Comparison of ENCODE assay signal across 8 cellular contexts in genomic region chr1:35539073-35539823, GRCh38. TPM values are rescaled to one million over a fixed set of nuclear protein-coding genes. Genes with fewer than 3 reads are reported as not detected.
DNase-seq lines count a peak whose midpoint lies in the region; ATAC-seq and TF ChIP-seq lines count a peak whose summit lies in the region.

No MANE protein-coding gene starts in this region.

- H3K27me3 Mint-ChIP-seq in activated T-cell treated with anti-CD3 and anti-CD28 coated beads, Interleukin-2, amount 50 U/mL, for 4 hours (ENCODE audit: low read depth): no peaks in the 10 kb centered on the region
- H3K27me3 Mint-ChIP-seq in chondrocyte (ENCODE audit: low read depth): no peaks in the 10 kb centered on the region

- H3K4me1 Mint-ChIP-seq in activated T-cell treated with anti-CD3 and anti-CD28 coated beads, Interleukin-2, amount 50 U/mL, for 4 hours (ENCODE audit: low read depth): peaks cover 87% of the 10 kb centered on the region
- H3K4me1 Mint-ChIP-seq in chondrocyte (ENCODE audit: low read depth): peaks cover 75% of the 10 kb centered on the region

- DNase-seq in activated T-cell treated with anti-CD3 and anti-CD28 coated beads, Interleukin-2, amount 50 U/mL, for 4 hours: no peak
- DNase-seq in activated T-cell treated with anti-CD3 and anti-CD28 coated beads, Interleukin-2, amount 50 U/mL, for 1 hour: no peak
- peak; percentile 96 for DNase-seq in NCI-H69 (lab: John Stamatoyannopoulos, UW)
- DNase-seq in chondrocyte (ENCODE audit: low spot score): no peak
- DNase-seq in omental fat pad (ENCODE audit: low spot score): no peak
- no peak for DNase-seq in pons (ENCODE audit: low spot score)
- no peak for DNase-seq in SHP77 (lab: John Stamatoyannopoulos, UW)

- H3K36me3 Mint-ChIP-seq in activated T-cell treated with anti-CD3 and anti-CD28 coated beads, Interleukin-2, amount 50 U/mL, for 4 hours (ENCODE audit: insufficient read depth): peaks cover 11% of the 10 kb centered on the region
- no peaks in the 10 kb centered on the region for H3K36me3 Mint-ChIP-seq in chondrocyte (ENCODE audit: low read depth)

- H3K9me3 Mint-ChIP-seq in activated T-cell treated with anti-CD3 and anti-CD28 coated beads, Interleukin-2, amount 50 U/mL, for 4 hours: no peaks in the 10 kb centered on the region
- H3K9me3 Mint-ChIP-seq in chondrocyte (ENCODE audit: low read depth): no peaks in the 10 kb centered on the region

- TF ChIP-seq CTCF in chondrocyte (IDR thresholded peaks at IDR 0.05) (no peak), omental fat pad (IDR thresholded peaks at IDR 0.05) (no peak)

- ATAC-seq in activated T-cell treated with anti-CD3 and anti-CD28 coated beads, Interleukin-2, amount 50 U/mL, for 4 hours: peak; percentile 29 to 40
- ATAC-seq in omental fat pad (ENCODE audit: low FRiP score) (peak; percentile 60), HG03175 (IDR thresholded peaks at IDR 0.05; ENCODE audit: unreplicated experiment) (no peak)

- H3K27ac Mint-ChIP-seq in chondrocyte (ENCODE audit: unreplicated experiment): peak overlapping the region; percentile 89

- H3K4me3 Mint-ChIP-seq in activated T-cell treated with anti-CD3 and anti-CD28 coated beads, Interleukin-2, amount 50 U/mL, for 4 hours: peak overlapping the region; percentile 68
- peak overlapping the region; percentile 28 for H3K4me3 Mint-ChIP-seq in chondrocyte (ENCODE audit: unreplicated experiment)

RNA-seq across cellular contexts. Expression of gene KIAA0319L, which starts 18.0 kb away (rescaled TPM):
- 10 to 100 TPM; 16.4 to 19.2 (median 17.4) TPM for total RNA-seq in activated T-cell treated with anti-CD3 and anti-CD28 coated beads, Interleukin-2, amount 50 U/mL, for 4 hours
- total RNA-seq in chondrocyte (26.9 to 40.8 TPM (median 28.7 TPM) in 3 replicates), omental fat pad (10 to 100 TPM; 38.1 to 99.9 (median 44.2) TPM)

RNA-seq across cellular contexts. Expression of gene NCDN, which starts 18.4 kb away (rescaled TPM):
- total RNA-seq in activated T-cell treated with anti-CD3 and anti-CD28 coated beads, Interleukin-2, amount 50 U/mL, for 4 hours: 10 to 100 TPM; 60.6 to 61.8 (median 61.6) TPM
- 35.3 to 46.5 TPM (median 36.4 TPM) in 3 replicates for total RNA-seq in chondrocyte
- 10 to 100 TPM; 12.2 to 20.9 (median 15.1) TPM for total RNA-seq in omental fat pad

RNA-seq across cellular contexts. Expression of gene TFAP2E, which starts 33.9 kb away (rescaled TPM):
- 1 to 10 TPM in 1 of 3 donors, under 1 TPM in 2; 0.55 to 1.3 (median 0.76) TPM for total RNA-seq in activated T-cell treated with anti-CD3 and anti-CD28 coated beads, Interleukin-2, amount 50 U/mL, for 4 hours
- total RNA-seq in chondrocyte (0.92 to 1.4 TPM (median 0.97 TPM) in 3 replicates), omental fat pad (under 1 TPM; 0.25 to 0.72 (median 0.50) TPM)
